Comparison of ENCODE assay signal across 4 cellular contexts in genomic region chr3:195601753-195602152, GRCh38. TPM values are rescaled to one million over a fixed set of nuclear protein-coding genes. Genes with fewer than 3 reads are reported as not detected.
"Had no signal": no experiment of that assay in that cellular context is flagged by ENCODE, and none has a peak within 500 bp of the region (broad histone marks: within the 10 kb centered on the region; RNA-seq: fewer than 3 reads in every experiment).

No MANE protein-coding gene starts in this region.

RNA-seq across cellular contexts. Expression of gene APOD, which starts 18.0 kb away (rescaled TPM):
- total RNA-seq: GM23338, H1, H7, H9 had no signal
- polyA plus RNA-seq: GM23338, H1 had no signal
